In the genomic region with DNA sequence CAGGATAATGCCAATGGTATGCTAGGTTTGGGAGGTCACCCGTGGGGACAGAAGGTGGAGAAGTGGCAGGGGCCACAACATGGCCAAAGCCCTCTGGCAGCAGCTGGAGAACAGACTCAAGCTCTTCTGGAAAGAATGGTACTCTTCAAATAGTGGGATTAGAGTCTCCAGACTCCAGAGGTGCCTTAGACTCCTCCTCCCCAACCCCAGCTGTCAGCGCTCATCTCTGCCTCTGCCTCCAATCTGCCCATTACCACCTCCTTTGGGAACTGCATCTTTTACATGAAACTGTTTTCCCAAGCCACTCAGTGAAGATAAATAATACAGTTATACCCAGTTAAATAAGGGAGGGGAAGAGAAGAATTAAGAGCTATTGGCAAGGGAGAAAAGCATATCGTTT, we compare ENCODE assay signal across 34 cellular contexts.
"Had no signal": no experiment of that assay in that cellular context is flagged by ENCODE, and none has a peak within 500 bp of the region (broad histone marks: within the 10 kb centered on the region; RNA-seq: fewer than 3 reads in every experiment).

No MANE protein-coding gene starts in this region.

- H3K4me1 ChIP-seq: ascending aorta, Peyer's patch had no signal

- H3K4me3 ChIP-seq: ascending aorta, cardiac muscle cell, K562, Peyer's patch had no signal

- H3K4me1 Mint-ChIP-seq: activated B cell treated with CpG ODN at 0.5 μM for 24 hours; activated naive CD4-positive, alpha-beta T cell treated with anti-CD3 and anti-CD28 coated beads, Interleukin-2, amount 50 U/mL, for 24 hours; activated naive CD8-positive, alpha-beta T cell treated with anti-CD3 and anti-CD28 coated beads, Interleukin-2, amount 10 ng/mL, durations not matched to agents 7 days and 5 days; central memory CD8-positive, alpha-beta T cell had no signal

- H3K9me3 ChIP-seq: ascending aorta, Peyer's patch had no signal

- H3K27me3 Mint-ChIP-seq: activated B cell treated with CpG ODN at 0.5 μM for 24 hours; activated CD8-positive, alpha-beta T cell treated with anti-CD3 and anti-CD28 coated beads for 36 hours; activated naive CD4-positive, alpha-beta T cell treated with anti-CD3 and anti-CD28 coated beads, Interleukin-2, amount 50 U/mL, for 24 hours; activated naive CD8-positive, alpha-beta T cell treated with anti-CD3 and anti-CD28 coated beads, Interleukin-2, amount 10 ng/mL, durations not matched to agents 7 days and 5 days; central memory CD8-positive, alpha-beta T cell had no signal

- H3K27me3 ChIP-seq: ascending aorta, cardiac muscle cell, Peyer's patch had no signal

- H3K27ac ChIP-seq: ascending aorta, cardiac muscle cell, Peyer's patch, VCaP had no signal

- H3K36me3 Mint-ChIP-seq: activated naive CD4-positive, alpha-beta T cell treated with anti-CD3 and anti-CD28 coated beads, Interleukin-2, amount 50 U/mL, for 24 hours; activated naive CD8-positive, alpha-beta T cell treated with anti-CD3 and anti-CD28 coated beads, Interleukin-2, amount 10 ng/mL, durations not matched to agents 7 days and 5 days had no signal

- ATAC-seq: activated CD8-positive, alpha-beta T cell treated with anti-CD3 and anti-CD28 coated beads for 36 hours; activated T-cell treated with anti-CD3 and anti-CD28 coated beads, Interleukin-2, amount 50 U/mL, for 72 hours; K562; PC-3; SK-N-SH treated with all-trans-retinoic acid at 6 μM for 48 hours had no signal

- H3K4me3 Mint-ChIP-seq: activated B cell treated with CpG ODN at 0.5 μM for 24 hours; activated CD8-positive, alpha-beta T cell treated with anti-CD3 and anti-CD28 coated beads for 36 hours; activated naive CD4-positive, alpha-beta T cell treated with anti-CD3 and anti-CD28 coated beads, Interleukin-2, amount 50 U/mL, for 24 hours; activated naive CD8-positive, alpha-beta T cell treated with anti-CD3 and anti-CD28 coated beads, Interleukin-2, amount 10 ng/mL, durations not matched to agents 7 days and 5 days; activated T-cell treated with anti-CD3 and anti-CD28 coated beads, Interleukin-2, amount 50 U/mL, for 72 hours; central memory CD8-positive, alpha-beta T cell had no signal

- H3K27ac Mint-ChIP-seq: activated B cell treated with CpG ODN at 0.5 μM for 24 hours; activated CD8-positive, alpha-beta T cell treated with anti-CD3 and anti-CD28 coated beads for 36 hours; activated naive CD4-positive, alpha-beta T cell treated with anti-CD3 and anti-CD28 coated beads, Interleukin-2, amount 50 U/mL, for 24 hours; activated naive CD8-positive, alpha-beta T cell treated with anti-CD3 and anti-CD28 coated beads, Interleukin-2, amount 10 ng/mL, durations not matched to agents 7 days and 5 days; activated T-cell treated with anti-CD3 and anti-CD28 coated beads, Interleukin-2, amount 50 U/mL, for 72 hours; activated T-helper 2 cell treated with anti-CD3 and anti-CD28 coated beads, Interferon-gamma antibody, Interleukin-2, Interleukin-4, amounts not matched to agents 10 μg/mL and 5 μg/mL and 100 μg/mL, durations not matched to agents 14 hours and 24 hours and 36 hours had no signal

- H3K9me3 Mint-ChIP-seq: activated CD8-positive, alpha-beta T cell treated with anti-CD3 and anti-CD28 coated beads for 36 hours; activated naive CD4-positive, alpha-beta T cell treated with anti-CD3 and anti-CD28 coated beads, Interleukin-2, amount 50 U/mL, for 24 hours; activated naive CD8-positive, alpha-beta T cell treated with anti-CD3 and anti-CD28 coated beads, Interleukin-2, amount 10 ng/mL, durations not matched to agents 7 days and 5 days; central memory CD8-positive, alpha-beta T cell had no signal

- H3K36me3 ChIP-seq: ascending aorta, cardiac muscle cell, Peyer's patch had no signal

- DNase-seq: activated B cell treated with CpG ODN at 0.5 μM for 24 hours; activated CD4-positive, alpha-beta T cell treated with anti-CD3 and anti-CD28 coated beads for 4 hours; activated CD4-positive, alpha-beta T cell treated with anti-CD3 and anti-CD28 coated beads, Interleukin-2, amount 50 U/mL, for 4 hours; activated CD4-positive, CD25-positive, alpha-beta regulatory T cell treated with anti-CD3 and anti-CD28 coated beads, Interleukin-2, amount 50 U/mL, for 72 hours; activated CD8-positive, alpha-beta T cell treated with anti-CD3 and anti-CD28 coated beads for 36 hours; activated gamma-delta T cell; activated naive CD4-positive, alpha-beta T cell treated with Interleukin-2 at 50 U/mL for 16 hours; activated naive CD8-positive, alpha-beta T cell treated with anti-CD3 and anti-CD28 coated beads, Interleukin-2, amount 10 ng/mL, durations not matched to agents 7 days and 5 days; activated T-cell treated with anti-CD3 and anti-CD28 coated beads, Interleukin-2, amount 50 U/mL, for 1 hour; activated T-cell treated with anti-CD3 and anti-CD28 coated beads, Interleukin-2, amount 50 U/mL, for 72 hours; amygdala; NCI-H1092 treated with DMSO at 0.1 percent for 48 hours; NCI-H1417; NCI-H146; NCI-H187; NCI-H2107; NCI-H226; NCI-H526 treated with DMSO at 0.1 percent for 48 hours; NCI-H774; PC-3; Peyer's patch; RPMI8226; SHP77 treated with DMSO at 0.1 percent for 48 hours; T-helper 1 cell; T-helper 2 cell; T-helper 9 cell had no signal
